1 cellular context compared by ENCODE assay signal in genomic region chr16:19753815-19754643, GRCh38.
TF ChIP-seq lines count a peak whose summit lies in the region.

No MANE protein-coding gene starts in this region.

TF ChIP-seq in IMR-90, 13 proteins besides CTCF, POLR2A, EP300 and RAD21:
- TF ChIP-seq FOS (IDR thresholded peaks at IDR 0.05; ENCODE audit: low read depth, low read length), result no peak
- TF ChIP-seq MAZ (IDR thresholded peaks at IDR 0.05; ENCODE audit: borderline replicate concordance, low read depth, low read length), result no peak
- TF ChIP-seq NFE2L2 (IDR thresholded peaks at IDR 0.05; ENCODE audit: low read depth, low read length), result no peak
- no peak for TF ChIP-seq BHLHE40 (IDR thresholded peaks at IDR 0.05; ENCODE audit: low read depth, low read length)
- TF ChIP-seq RFX5 (IDR thresholded peaks at IDR 0.05; ENCODE audit: low read depth, low read length), result no peak
- TF ChIP-seq USF2 (IDR thresholded peaks at IDR 0.05; ENCODE audit: low read depth, low read length), result no peak
- TF ChIP-seq MAFK (IDR thresholded peaks at IDR 0.05; ENCODE audit: low read depth, low read length), result no peak
- no peak for TF ChIP-seq SMC3 (IDR thresholded peaks at IDR 0.05; ENCODE audit: low read depth, low read length)
- TF ChIP-seq CHD1 (IDR thresholded peaks at IDR 0.05; ENCODE audit: low read depth, low read length), result no peak
- no peak for TF ChIP-seq RCOR1 (IDR thresholded peaks at IDR 0.05; ENCODE audit: insufficient replicate concordance, low read length)
- TF ChIP-seq CEBPB (IDR thresholded peaks at IDR 0.05; ENCODE audit: low read depth, low read length), result no peak
- TF ChIP-seq MXI1 (IDR thresholded peaks at IDR 0.05; ENCODE audit: borderline replicate concordance, low read depth, low read length), result no peak
- TF ChIP-seq, protein P1, sequence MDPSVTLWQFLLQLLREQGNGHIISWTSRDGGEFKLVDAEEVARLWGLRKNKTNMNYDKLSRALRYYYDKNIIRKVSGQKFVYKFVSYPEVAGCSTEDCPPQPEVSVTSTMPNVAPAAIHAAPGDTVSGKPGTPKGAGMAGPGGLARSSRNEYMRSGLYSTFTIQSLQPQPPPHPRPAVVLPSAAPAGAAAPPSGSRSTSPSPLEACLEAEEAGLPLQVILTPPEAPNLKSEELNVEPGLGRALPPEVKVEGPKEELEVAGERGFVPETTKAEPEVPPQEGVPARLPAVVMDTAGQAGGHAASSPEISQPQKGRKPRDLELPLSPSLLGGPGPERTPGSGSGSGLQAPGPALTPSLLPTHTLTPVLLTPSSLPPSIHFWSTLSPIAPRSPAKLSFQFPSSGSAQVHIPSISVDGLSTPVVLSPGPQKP (IDR thresholded peaks at IDR 0.05; ENCODE audit: borderline replicate concordance, low read depth, low read length), result no peak
